ENCODE assay signal across 1 cellular context in the genomic region with DNA sequence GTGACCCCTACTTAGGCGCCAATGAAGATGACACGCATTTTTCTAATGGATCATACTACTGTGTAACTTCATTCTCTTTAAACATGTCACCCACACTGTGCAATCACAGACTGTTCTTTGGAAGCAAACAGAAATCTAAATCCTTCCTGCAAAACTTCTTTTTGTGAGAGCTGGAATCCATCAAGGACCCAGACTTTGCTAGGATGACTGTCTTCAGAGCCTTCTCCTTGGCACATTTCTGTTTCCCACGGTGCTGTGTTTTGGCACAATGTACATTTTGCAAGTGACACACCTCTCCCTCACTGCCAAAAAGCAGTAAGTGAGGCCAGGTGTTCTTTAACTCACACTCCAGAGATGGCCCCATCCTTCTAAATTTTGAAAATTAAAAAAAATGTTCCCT.
TF ChIP-seq lines count a peak whose summit lies in the region.

No MANE protein-coding gene starts in this region.

TF ChIP-seq in GM23338, 12 proteins besides CTCF, POLR2A, EP300 and RAD21 (continued from another document):
- TF ChIP-seq ZNF462 (CRISPR knock-in tag; IDR thresholded peaks at IDR 0.05) (no peak), STAT1 (IDR thresholded peaks at IDR 0.05; ENCODE audit: unreplicated experiment) (no peak), EZH2 (IDR thresholded peaks at IDR 0.05; ENCODE audit: low read depth, unreplicated experiment) (no peak), ZNF331 (CRISPR knock-in tag; IDR thresholded peaks at IDR 0.05; ENCODE audit: low read depth) (no peak), EZH2phosphoT487 (IDR thresholded peaks at IDR 0.05; ENCODE audit: unreplicated experiment) (no peak), ZNF114 (CRISPR knock-in tag; IDR thresholded peaks at IDR 0.05) (no peak), REST (IDR thresholded peaks at IDR 0.05; ENCODE audit: unreplicated experiment) (no peak), NANOG (IDR thresholded peaks at IDR 0.05; ENCODE audit: borderline replicate concordance) (no peak)
